ENCODE assay signal across 8 cellular contexts in the genomic region with DNA sequence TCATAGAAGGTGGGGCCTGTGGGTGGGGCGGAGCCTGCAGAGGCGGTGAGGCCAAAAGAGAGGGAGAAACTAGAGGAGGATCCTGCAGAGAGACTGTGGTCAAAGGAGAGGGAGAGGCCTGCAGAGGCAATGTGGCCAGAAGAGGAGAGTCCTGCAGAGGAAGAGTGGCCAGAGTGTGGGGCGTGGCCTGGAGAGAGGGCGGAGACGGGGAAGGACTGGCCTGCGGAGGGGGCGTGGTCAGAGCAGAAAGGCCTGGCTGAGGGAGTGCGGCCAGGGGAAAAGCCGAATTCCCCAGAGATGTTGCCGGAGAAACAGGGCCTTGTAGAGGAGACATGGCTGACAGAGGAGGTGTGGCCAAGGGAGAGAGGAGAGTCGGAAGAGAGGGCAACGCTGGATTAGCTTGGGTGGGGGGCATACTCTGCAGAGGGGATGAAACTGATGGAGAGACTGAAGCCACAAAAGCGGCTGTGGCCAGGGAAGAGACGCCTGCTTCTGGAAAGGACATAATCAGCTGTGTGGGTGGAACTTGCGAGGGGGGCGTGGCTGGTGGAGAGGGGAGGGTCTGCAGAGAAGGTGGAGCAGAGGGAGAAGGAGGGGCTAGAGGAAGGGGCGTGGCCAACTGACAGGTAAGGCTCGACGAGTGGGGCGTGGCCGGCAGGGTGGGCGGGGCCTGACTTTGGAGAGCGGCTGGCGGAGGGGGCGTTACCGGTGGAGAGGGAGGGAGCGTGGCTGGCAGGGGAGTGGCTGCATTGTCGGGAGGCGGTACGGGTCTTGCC. TPM values are rescaled to one million over a fixed set of nuclear protein-coding genes. Genes with fewer than 3 reads are reported as not detected.
A peak's percentile ranks its signal among the peaks of the same experiment; 100 is the strongest.
DNase-seq lines count a peak whose midpoint lies in the region; ATAC-seq and TF ChIP-seq lines count a peak whose summit lies in the region.

No MANE protein-coding gene starts in this region.

- H3K36me3 Mint-ChIP-seq in activated CD4-positive, alpha-beta T cell treated with anti-CD3 and anti-CD28 coated beads, Interleukin-2, amount 10 ng/mL, durations not matched to agents 24 days and 14 days (ENCODE audit: low read depth): no peaks in the 10 kb centered on the region

- intact Hi-C loops in activated CD4-positive, alpha-beta T cell treated with anti-CD3 and anti-CD28 coated beads, Interleukin-2, amount 10 ng/mL, durations not matched to agents 24 days and 14 days (cut with micrococcal nuclease): no loop called here

- H3K4me3 Mint-ChIP-seq in activated CD4-positive, alpha-beta T cell treated with anti-CD3 and anti-CD28 coated beads, Interleukin-2, amount 10 ng/mL, durations not matched to agents 24 days and 14 days: peak overlapping the region; percentile 53

- H3K27ac Mint-ChIP-seq in activated CD4-positive, alpha-beta T cell treated with anti-CD3 and anti-CD28 coated beads, Interleukin-2, amount 10 ng/mL, durations not matched to agents 24 days and 14 days: no peak overlapping the region

- ATAC-seq in GM19455 (IDR thresholded peaks at IDR 0.05; ENCODE audit: unreplicated experiment): no peak

- peak overlapping the region; percentile 52 for H3K4me3 ChIP-seq in choroid plexus epithelial cell (ENCODE audit: low read depth, low read length)

- DNase-seq in NCI-H146 (lab: John Stamatoyannopoulos, UW): peak; percentile 55
- DNase-seq in NCI-H146 treated with DMSO at 0.1 percent for 48 hours (lab: John Stamatoyannopoulos, UW; ENCODE audit: unreplicated experiment): no peak
- DNase-seq in NCI-H460 (ENCODE audit: extremely low read depth, low read depth): peak; percentile 84
- DNase-seq in activated CD4-positive, alpha-beta T cell treated with anti-CD3 and anti-CD28 coated beads, Interleukin-2, amount 10 ng/mL, durations not matched to agents 24 days and 14 days: peak; percentile 93
- peak; percentile 97 for DNase-seq in choroid plexus epithelial cell (ENCODE audit: low read depth)
- DNase-seq in left kidney (ENCODE audit: low read depth, low spot score): peak; percentile 94
- DNase-seq in stimulated activated CD4-positive, alpha-beta T cell treated with anti-CD3 and anti-CD28 coated beads, Interleukin-2, amount 100 ng/mL, for 4 hours (ENCODE audit: low read depth): peak; percentile 72

- peaks cover 9% of the 10 kb centered on the region for H3K9me3 Mint-ChIP-seq in activated CD4-positive, alpha-beta T cell treated with anti-CD3 and anti-CD28 coated beads, Interleukin-2, amount 10 ng/mL, durations not matched to agents 24 days and 14 days

- TF ChIP-seq CTCF in choroid plexus epithelial cell (conservative IDR thresholded peaks at IDR 0.05; ENCODE audit: low read depth, low read length): no peak

- peaks cover 49% of the 10 kb centered on the region for H3K27me3 Mint-ChIP-seq in activated CD4-positive, alpha-beta T cell treated with anti-CD3 and anti-CD28 coated beads, Interleukin-2, amount 10 ng/mL, durations not matched to agents 24 days and 14 days

- peaks cover 26% of the 10 kb centered on the region for H3K4me1 Mint-ChIP-seq in activated CD4-positive, alpha-beta T cell treated with anti-CD3 and anti-CD28 coated beads, Interleukin-2, amount 10 ng/mL, durations not matched to agents 24 days and 14 days

RNA-seq across cellular contexts. Expression of a gene that starts 2.5 kb away (rescaled TPM):
- total RNA-seq in NCI-H460 (2014; rRNA removed; shearing (Covaris generic)): 0.43 TPM in 1 of 2 replicates, not detected in the other
- 0.43 TPM in 1 of 2 replicates, not detected in the other for polyA plus RNA-seq in NCI-H460 (2014; cell fraction: nucleus; rRNA removed)
- total RNA-seq in activated CD4-positive, alpha-beta T cell treated with anti-CD3 and anti-CD28 coated beads, Interleukin-2, amount 10 ng/mL, durations not matched to agents 24 days and 14 days: 0.21 TPM in 2 replicates

RNA-seq across cellular contexts. Expression of a gene that starts 16.6 kb away (rescaled TPM):
- total RNA-seq in NCI-H460 (2014; rRNA removed; shearing (Covaris generic)): 4.6 and 5.2 TPM in 2 replicates
- 5.9 and 14.3 TPM in 2 replicates for polyA plus RNA-seq in NCI-H460 (2014; cell fraction: nucleus; rRNA removed)
- not detected in 2 replicates for total RNA-seq in activated CD4-positive, alpha-beta T cell treated with anti-CD3 and anti-CD28 coated beads, Interleukin-2, amount 10 ng/mL, durations not matched to agents 24 days and 14 days

RNA-seq across cellular contexts. Expression of a gene that starts 32.0 kb away (rescaled TPM):
- 13.6 and 15.7 TPM in 2 replicates for total RNA-seq in NCI-H460 (2014; rRNA removed; shearing (Covaris generic))
- polyA plus RNA-seq in NCI-H460 (2014; cell fraction: nucleus; rRNA removed): 28.9 and 33.1 TPM in 2 replicates
- total RNA-seq in activated CD4-positive, alpha-beta T cell treated with anti-CD3 and anti-CD28 coated beads, Interleukin-2, amount 10 ng/mL, durations not matched to agents 24 days and 14 days: 46.7 and 47.6 TPM in 2 replicates

RNA-seq across cellular contexts. Expression of a gene that starts 41.7 kb away (rescaled TPM):
- total RNA-seq in NCI-H460 (2014; rRNA removed; shearing (Covaris generic)): 10.9 and 11.2 TPM in 2 replicates
- 26.3 and 26.6 TPM in 2 replicates for polyA plus RNA-seq in NCI-H460 (2014; cell fraction: nucleus; rRNA removed)
- 4.3 and 5.2 TPM in 2 replicates for total RNA-seq in activated CD4-positive, alpha-beta T cell treated with anti-CD3 and anti-CD28 coated beads, Interleukin-2, amount 10 ng/mL, durations not matched to agents 24 days and 14 days

RNA-seq across cellular contexts. Expression of a gene that starts 42.9 kb away (rescaled TPM):
- total RNA-seq in NCI-H460 (2014; rRNA removed; shearing (Covaris generic)): 6.0 and 10.9 TPM in 2 replicates
- polyA plus RNA-seq in NCI-H460 (2014; cell fraction: nucleus; rRNA removed): 13.9 and 53.8 TPM in 2 replicates
- 5.3 and 8.5 TPM in 2 replicates for total RNA-seq in activated CD4-positive, alpha-beta T cell treated with anti-CD3 and anti-CD28 coated beads, Interleukin-2, amount 10 ng/mL, durations not matched to agents 24 days and 14 days
